1 cellular context compared by ENCODE assay signal in the genomic region with DNA sequence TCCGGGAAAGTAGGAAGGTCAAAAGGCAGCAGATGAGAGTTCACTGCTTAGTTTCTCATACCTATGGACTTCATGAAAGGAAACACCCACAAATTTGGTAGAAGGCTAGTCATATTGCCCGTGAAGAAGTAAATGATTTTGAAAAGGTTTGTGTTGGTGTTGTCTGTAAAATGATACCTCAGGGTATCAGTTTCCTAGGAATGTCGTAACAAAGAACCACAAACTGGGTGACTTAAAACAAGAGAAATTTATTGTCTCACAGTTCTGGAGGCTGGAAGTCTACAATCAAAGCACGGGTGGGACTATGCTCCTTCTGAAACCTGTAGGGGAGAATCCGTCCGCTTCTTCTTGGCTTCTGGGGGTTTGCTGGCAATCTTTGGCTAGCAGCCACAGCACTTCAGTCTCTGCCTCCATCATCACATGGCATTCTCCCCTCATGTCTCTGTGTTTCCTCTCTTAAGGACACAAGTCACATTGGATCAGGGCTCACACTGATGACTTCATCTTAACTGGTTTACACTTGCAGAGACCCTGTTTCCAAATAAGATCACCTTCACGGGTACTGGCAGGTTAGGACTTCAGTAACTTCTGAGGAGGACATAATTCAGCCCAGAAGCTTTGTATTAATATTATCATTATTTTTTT.
TF ChIP-seq lines count a peak whose summit lies in the region.

No MANE protein-coding gene starts in this region.

TF ChIP-seq in IMR-90, 13 proteins besides CTCF, POLR2A, EP300 and RAD21:
- TF ChIP-seq MAFK (IDR thresholded peaks at IDR 0.05; ENCODE audit: low read depth, low read length) (no peak), CEBPB (IDR thresholded peaks at IDR 0.05; ENCODE audit: low read depth, low read length) (0 out of 2 replicates have a peak, but pooled peaks have one; percentile 22), RCOR1 (IDR thresholded peaks at IDR 0.05; ENCODE audit: insufficient replicate concordance, low read length) (no peak), MXI1 (IDR thresholded peaks at IDR 0.05; ENCODE audit: borderline replicate concordance, low read depth, low read length) (no peak)
